ENCODE assay signal across 8 cellular contexts in genomic region chr15:57146394-57147140, GRCh38.
DNase-seq lines count a peak whose midpoint lies in the region; ATAC-seq, FAIRE-seq and TF ChIP-seq lines count a peak whose summit lies in the region.

No MANE protein-coding gene starts in this region.

- intact Hi-C loops in HCT116 (cut with micrococcal nuclease) (loop anchor here (1.0 to 5.0 kb wide), 2 partner anchors 160 to 381 kb away; no protein-coding TSS in a partner anchor), HepG2 (cut with micrococcal nuclease; ENCODE audit: unreplicated experiment) (loop anchor here (2.0 to 10.0 kb wide), 2 partner anchors 160 to 188 kb away; no protein-coding TSS in a partner anchor), upper lobe of right lung (cut with DNase I) (loop anchor here (10.0 kb wide), 2 partner anchors 68 to 158 kb away; no protein-coding TSS in a partner anchor)

- H3K27ac ChIP-seq in HCT116 (ENCODE audit: low read depth, low read length): no peak overlapping the region
- H3K27ac ChIP-seq in HepG2 (ENCODE audit: extremely low read length, insufficient read depth, low read length): no peak overlapping the region
- H3K27ac ChIP-seq in upper lobe of right lung: no peak overlapping the region

- H3K4me3 ChIP-seq in HCT116 (replicated peaks in 1 of 2; ENCODE audit: low read depth in 1 of 2, low read length in 2 of 2) (no peak overlapping the region), choroid plexus epithelial cell (ENCODE audit: low read depth, low read length) (peak overlapping the region; percentile 17), HepG2 (replicated peaks in 1 of 3; ENCODE audit: insufficient read depth in 1 of 3, low read depth in 2 of 3, low read length in 3 of 3) (no peak overlapping the region), upper lobe of right lung (no peak overlapping the region)

- H3K4me1 ChIP-seq in HCT116 (ENCODE audit: control insufficient read depth in 1 of 2, insufficient read depth in 2 of 2, low read length in 2 of 2) (no peaks in the 10 kb centered on the region), HepG2 (ENCODE audit: insufficient read depth, low read length) (no peaks in the 10 kb centered on the region), upper lobe of right lung (peaks cover 32% of the 10 kb centered on the region)

- H3K36me3 ChIP-seq in HCT116 (ENCODE audit: control insufficient read depth in 1 of 2, insufficient read depth in 2 of 2, low read length in 2 of 2) (no peaks in the 10 kb centered on the region), HepG2 (replicated peaks in 1 of 2; ENCODE audit: control insufficient read depth in 1 of 2, insufficient read depth in 2 of 2, low read length in 2 of 2) (no peaks in the 10 kb centered on the region; a peak in 3 of 5 replicates), upper lobe of right lung (no peaks in the 10 kb centered on the region)

- H3K9ac ChIP-seq in HCT116 (ENCODE audit: low read length): no peak overlapping the region
- no peak overlapping the region for H3K9ac ChIP-seq in HepG2 (ENCODE audit: insufficient read depth, low read depth, low read length)

- H3K4me3 Mint-ChIP-seq in activated naive CD8-positive, alpha-beta T cell treated with anti-CD3 and anti-CD28 coated beads, Interleukin-2, amount 50 U/mL, for 24 hours: no peak overlapping the region

- POLR2A ChIA-PET in HCT116 (lab: Charles Lee): no interaction called here
- POLR2A ChIA-PET in HepG2 (lab: Yijun Ruan, JAX): no interaction called here

- DNase-seq in AG20443 (ENCODE audit: low spot score) (peak; percentile 36), HCT116 (ENCODE audit: low read depth, low spot score) (peak; percentile 8), NCI-H748 treated with DMSO at 0.1 percent for 48 hours (lab: John Stamatoyannopoulos, UW) (peak; percentile 61), choroid plexus epithelial cell (ENCODE audit: low read depth) (peak; percentile 81), HepG2 (ENCODE audit: low spot score) (peak; percentile 9), upper lobe of right lung (no peak), epidermal melanocyte (ENCODE audit: insufficient read length, low spot score) (no peak)
- DNase-seq in activated naive CD8-positive, alpha-beta T cell treated with anti-CD3 and anti-CD28 coated beads, Interleukin-2, amount 50 U/mL, for 24 hours: no peak

- in situ Hi-C loops in HepG2 (cut with HindIII; ENCODE audit: extremely low pct_ligation_motif_present, low pct_unique_long_range_greater_than_20kb): loop anchor here (5.0 kb wide), 1 partner anchor 161 kb away; no protein-coding TSS in a partner anchor

- TF ChIP-seq POLR2A in HCT116 (IDR thresholded peaks at IDR 0.05; ENCODE audit: borderline replicate concordance, extremely low read depth, insufficient read depth, insufficient read length) (no peak), HepG2 (IDR thresholded peaks at IDR 0.05; ENCODE audit: insufficient read depth in 1 of 2, low read depth in 2 of 2, low read length in 2 of 2) (no peak)

- TF ChIP-seq CTCF in HCT116 (IDR thresholded peaks at IDR 0.05 in 2 of 3, conservative IDR thresholded peaks at IDR 0.05 in 1 of 3; ENCODE audit: borderline replicate concordance in 1 of 3, insufficient read depth in 1 of 3, low read depth in 2 of 3, low read length in 2 of 3) (peak; percentile 44 to 67 (median 48); a peak in 5 of 6 replicates), choroid plexus epithelial cell (conservative IDR thresholded peaks at IDR 0.05; ENCODE audit: low read depth, low read length) (peak; percentile 74), HepG2 (CRISPR knock-in tag; IDR thresholded peaks at IDR 0.05) (peak; percentile 44), upper lobe of right lung (IDR thresholded peaks at IDR 0.05) (peak; percentile 80)

- WGBS in HepG2 (ENCODE audit: low lambda C conversion rate): 95% methylated on average over 4 of the region's 4 CpGs

- H3K9me3 ChIP-seq in HCT116 (ENCODE audit: control insufficient read depth in 1 of 2, insufficient read depth in 1 of 2, low read depth in 1 of 2, low read length in 2 of 2) (peaks cover under 1% of the 10 kb centered on the region in 2 experiments; a peak in 2 of 4 replicates), HepG2 (ENCODE audit: low read length) (peaks cover 1% of the 10 kb centered on the region; the same call in 1 of the 2 replicates), upper lobe of right lung (no peaks in the 10 kb centered on the region)

- no peak for TF ChIP-seq EP300 in HepG2 (IDR thresholded peaks at IDR 0.05; ENCODE audit: low read depth in 2 of 2, low read length in 2 of 2)
- TF ChIP-seq EP300 in HepG2 (CRISPR knock-in tag; IDR thresholded peaks at IDR 0.05; ENCODE audit: borderline replicate concordance): no peak

- H3K9me3 Mint-ChIP-seq in activated naive CD8-positive, alpha-beta T cell treated with anti-CD3 and anti-CD28 coated beads, Interleukin-2, amount 50 U/mL, for 24 hours: peaks cover 7% of the 10 kb centered on the region

- peaks cover 23% of the 10 kb centered on the region for H3K36me3 Mint-ChIP-seq in activated naive CD8-positive, alpha-beta T cell treated with anti-CD3 and anti-CD28 coated beads, Interleukin-2, amount 50 U/mL, for 24 hours (ENCODE audit: low read depth)

- H4K20me1 ChIP-seq in HCT116 (ENCODE audit: insufficient read depth): 0 out of 2 replicates have a peak, but pooled peaks cover 5% of the 10 kb centered on the region
- H4K20me1 ChIP-seq in HepG2 (ENCODE audit: insufficient read depth, low read length): no peaks in the 10 kb centered on the region

- peak; percentile 62 for TF ChIP-seq RAD21 in HCT116 (IDR thresholded peaks at IDR 0.05; ENCODE audit: low read depth)
- no peak for TF ChIP-seq RAD21 in HepG2 (CRISPR knock-in tag; IDR thresholded peaks at IDR 0.05)

- ATAC-seq in HCT116: no peak
- ATAC-seq in HepG2: no peak
- peak; percentile 60 for ATAC-seq in upper lobe of right lung
- ATAC-seq in activated naive CD8-positive, alpha-beta T cell treated with anti-CD3 and anti-CD28 coated beads, Interleukin-2, amount 50 U/mL, for 24 hours: no peak

- CTCF ChIA-PET in HCT116 (lab: Charles Lee): interaction anchor here (0.8 to 3.4 kb wide), 17 partner anchors 8 to 395 kb away, joined by 3 to 37 read pairs (median 6); no protein-coding TSS in a partner anchor
- CTCF ChIA-PET in HepG2 (lab: Yijun Ruan, JAX; ENCODE audit: low intra/inter-chr PET ratio, low total read pairs): interaction anchor here (1.4 to 1.7 kb wide), 2 partner anchors 161 to 191 kb away, joined by 3 to 4 read pairs; no protein-coding TSS in a partner anchor

- H3K27me3 ChIP-seq in HCT116 (ENCODE audit: insufficient read depth, low read length) (no peaks in the 10 kb centered on the region), HepG2 (ENCODE audit: control insufficient read depth in 1 of 2, insufficient read depth in 2 of 2, low read length in 2 of 2) (no peaks in the 10 kb centered on the region), upper lobe of right lung (no peaks in the 10 kb centered on the region)

- H3K79me2 ChIP-seq in HCT116 (ENCODE audit: insufficient read depth, low read length) (no peaks in the 10 kb centered on the region), HepG2 (ENCODE audit: insufficient read depth, low read length) (no peaks in the 10 kb centered on the region)

- no peak for FAIRE-seq in HepG2 (lab: Jason Lieb, UNC)

- H3K4me2 ChIP-seq in HCT116 (ENCODE audit: low read length) (no peak overlapping the region), HepG2 (ENCODE audit: low read depth, low read length) (no peak overlapping the region)

- no peak overlapping the region for H3K27ac Mint-ChIP-seq in activated naive CD8-positive, alpha-beta T cell treated with anti-CD3 and anti-CD28 coated beads, Interleukin-2, amount 50 U/mL, for 24 hours

- no peaks in the 10 kb centered on the region for H3K9me2 ChIP-seq in HCT116 (ENCODE audit: insufficient read depth)

- H3K4me1 Mint-ChIP-seq in activated naive CD8-positive, alpha-beta T cell treated with anti-CD3 and anti-CD28 coated beads, Interleukin-2, amount 50 U/mL, for 24 hours: peaks cover 11% of the 10 kb centered on the region

- BruUV-seq in HCT116 (replicated peaks; lab: Mats Ljungman, UMichigan): no TSS peak
- BruUV-seq in HepG2 (replicated peaks; lab: Mats Ljungman, UMichigan): no TSS peak

- RAD21 ChIA-PET in HCT116 (lab: Charles Lee; ENCODE audit: low non-redundant PET in 1 of 2, low total read pairs in 2 of 2, uncharacterized antibody in 2 of 2, unreplicated experiment in 2 of 2): interaction anchor here in 1 of 2 experiments (0.7 to 1.2 kb wide), 3 partner anchors 67 to 160 kb away, joined by 3 read pairs; no protein-coding TSS in a partner anchor

- no peaks in the 10 kb centered on the region for H3K27me3 Mint-ChIP-seq in activated naive CD8-positive, alpha-beta T cell treated with anti-CD3 and anti-CD28 coated beads, Interleukin-2, amount 50 U/mL, for 24 hours

- no peak overlapping the region for H2AFZ ChIP-seq in HCT116 (ENCODE audit: low read depth, low read length, poor library complexity, severe bottlenecking)
- no peak overlapping the region for H2AFZ ChIP-seq in HepG2 (ENCODE audit: low read length)

TF ChIP-seq in HCT116, 20 proteins besides CTCF, POLR2A, EP300 and RAD21 (continues in another document):
- TF ChIP-seq SIN3A (IDR thresholded peaks at IDR 0.05; ENCODE audit: low read depth): no peak
- no peak for TF ChIP-seq FOSL1 (IDR thresholded peaks at IDR 0.05; ENCODE audit: low read depth)
- TF ChIP-seq EZH2phosphoT487 (IDR thresholded peaks at IDR 0.05; ENCODE audit: borderline replicate concordance): no peak
- TF ChIP-seq EZH2 (IDR thresholded peaks at IDR 0.05): no peak
- TF ChIP-seq CBX3 (IDR thresholded peaks at IDR 0.05; ENCODE audit: low read depth): no peak
- no peak for TF ChIP-seq ATF3 (IDR thresholded peaks at IDR 0.05)
- TF ChIP-seq YY1 (IDR thresholded peaks at IDR 0.05; ENCODE audit: extremely low read depth, insufficient replicate concordance, low read depth, low read length): no peak
- TF ChIP-seq ZNF274 (IDR thresholded peaks at IDR 0.05; ENCODE audit: low read depth, low read length): no peak

TF ChIP-seq in HepG2, 621 proteins besides CTCF, POLR2A, EP300 and RAD21 (continues in another document):
- TF ChIP-seq STAG1 (CRISPR knock-in tag; IDR thresholded peaks at IDR 0.05) (peak; percentile 56), SMC3 (IDR thresholded peaks at IDR 0.05; ENCODE audit: low read length) (peak; percentile 8; the same call in 1 of the 2 replicates)

Comparison
In these comparisons a context has a peak if more than half of its experiments do, and no peak if none do; other contexts are left out.
1. DNase-seq: peak in AG20443 (single experiment), HCT116 (single experiment), NCI-H748 treated with DMSO at 0.1 percent for 48 hours (single experiment), choroid plexus epithelial cell (single experiment) and HepG2 (single experiment); none in upper lobe of right lung (single experiment), epidermal melanocyte (single experiment) and activated naive CD8-positive, alpha-beta T cell treated with anti-CD3 and anti-CD28 coated beads, Interleukin-2, amount 50 U/mL, for 24 hours (single experiment).
2. Peak in every context shown above with its lines, with median percentiles within 50 percentile points of each other: CTCF ChIP-seq.